In genomic region chr1:116376734-116377096, GRCh38 we compare ENCODE assay signal across 8 cellular contexts. TPM values are rescaled to one million over a fixed set of nuclear protein-coding genes. Genes with fewer than 3 reads are reported as not detected.
A peak's percentile ranks its signal among the peaks of the same experiment; 100 is the strongest.
DNase-seq lines count a peak whose midpoint lies in the region; ATAC-seq and TF ChIP-seq lines count a peak whose summit lies in the region.

No MANE protein-coding gene starts in this region.

- H3K27me3 ChIP-seq in right cardiac atrium (ENCODE audit: control insufficient read depth, insufficient read depth) = no peaks in the 10 kb centered on the region
- no peaks in the 10 kb centered on the region for H3K27me3 ChIP-seq in subcutaneous abdominal adipose tissue (ENCODE audit: control insufficient read depth in 5 of 5, insufficient read depth in 4 of 5, low read length in 5 of 5)

- DNase-seq in T-helper 1 cell (no peak), right cardiac atrium (no peak), foreskin melanocyte (no peak)
- no peak for DNase-seq in activated CD8-positive, alpha-beta T cell treated with anti-CD3 and anti-CD28 coated beads for 36 hours

- peaks cover 3% of the 10 kb centered on the region for H3K27me3 Mint-ChIP-seq in T-helper 1 cell treated with Interleukin-12 subunit alpha and Interleukin-12 subunit beta and Interleukin-4 antibody, amounts not matched to agents 30 μg/mL and 1 μg/mL, for 36 hours (ENCODE audit: low read depth)
- H3K27me3 Mint-ChIP-seq in activated CD8-positive, alpha-beta T cell treated with anti-CD3 and anti-CD28 coated beads for 36 hours = no peaks in the 10 kb centered on the region

- H3K4me1 Mint-ChIP-seq in T-helper 1 cell treated with Interleukin-12 subunit alpha and Interleukin-12 subunit beta and Interleukin-4 antibody, amounts not matched to agents 30 μg/mL and 1 μg/mL, for 36 hours (ENCODE audit: low read depth) = peaks cover 58% of the 10 kb centered on the region
- peaks cover 66% of the 10 kb centered on the region for H3K4me1 Mint-ChIP-seq in activated CD8-positive, alpha-beta T cell treated with anti-CD3 and anti-CD28 coated beads for 36 hours (ENCODE audit: low read depth)

- TF ChIP-seq CTCF in activated CD8-positive, alpha-beta T cell treated with anti-CD3 and anti-CD28 coated beads for 36 hours (IDR thresholded peaks at IDR 0.05) = no peak

- no peaks in the 10 kb centered on the region for H3K36me3 ChIP-seq in subcutaneous abdominal adipose tissue (ENCODE audit: control insufficient read depth in 5 of 5, insufficient read depth in 5 of 5, low read length in 5 of 5)

- H3K9me3 Mint-ChIP-seq in T-helper 1 cell treated with Interleukin-12 subunit alpha and Interleukin-12 subunit beta and Interleukin-4 antibody, amounts not matched to agents 30 μg/mL and 1 μg/mL, for 36 hours = no peaks in the 10 kb centered on the region
- H3K9me3 Mint-ChIP-seq in activated CD8-positive, alpha-beta T cell treated with anti-CD3 and anti-CD28 coated beads for 36 hours = no peaks in the 10 kb centered on the region

- 27% methylated on average over 1 of the region's 1 CpG for WGBS in right cardiac atrium

- H3K9me3 ChIP-seq in right cardiac atrium (ENCODE audit: control insufficient read depth, low read length) (no peaks in the 10 kb centered on the region), subcutaneous abdominal adipose tissue (ENCODE audit: control insufficient read depth in 5 of 5, low read length in 5 of 5) (no peaks in the 10 kb centered on the region)

- POLR2A ChIA-PET in activated CD8-positive, alpha-beta T cell treated with anti-CD3 and anti-CD28 coated beads for 36 hours (lab: Charles Lee) = interaction anchor here (0.6 to 3.7 kb wide), 6 partner anchors 10 to 223 kb away, joined by 3 to 24 read pairs (median 4); no protein-coding TSS in a partner anchor

- ATAC-seq in activated CD8-positive, alpha-beta T cell treated with anti-CD3 and anti-CD28 coated beads for 36 hours = no peak
- ATAC-seq in right cardiac atrium = no peak
- no peak for ATAC-seq in HG03139 (IDR thresholded peaks at IDR 0.05; ENCODE audit: unreplicated experiment)
- ATAC-seq in GM18498 (IDR thresholded peaks at IDR 0.05; ENCODE audit: unreplicated experiment) = no peak

- H3K4me3 ChIP-seq in right cardiac atrium (ENCODE audit: low read length) (peak overlapping the region; percentile 94), subcutaneous abdominal adipose tissue (ENCODE audit: low read depth in 1 of 5, low read length in 5 of 5) (peak overlapping the region in 1 of 5 donors; percentile 85)

- peaks cover 6% of the 10 kb centered on the region for H3K36me3 Mint-ChIP-seq in T-helper 1 cell treated with Interleukin-12 subunit alpha and Interleukin-12 subunit beta and Interleukin-4 antibody, amounts not matched to agents 30 μg/mL and 1 μg/mL, for 36 hours (ENCODE audit: low read depth)
- peaks cover 55% of the 10 kb centered on the region for H3K36me3 Mint-ChIP-seq in activated CD8-positive, alpha-beta T cell treated with anti-CD3 and anti-CD28 coated beads for 36 hours (ENCODE audit: low read depth)

- peak overlapping the region; percentile 97 for H3K4me3 Mint-ChIP-seq in T-helper 1 cell treated with Interleukin-12 subunit alpha and Interleukin-12 subunit beta and Interleukin-4 antibody, amounts not matched to agents 30 μg/mL and 1 μg/mL, for 36 hours
- peak overlapping the region; percentile 97 for H3K4me3 Mint-ChIP-seq in activated CD8-positive, alpha-beta T cell treated with anti-CD3 and anti-CD28 coated beads for 36 hours

- peak overlapping the region; percentile 88 for H3K27ac Mint-ChIP-seq in T-helper 1 cell treated with Interleukin-12 subunit alpha and Interleukin-12 subunit beta and Interleukin-4 antibody, amounts not matched to agents 30 μg/mL and 1 μg/mL, for 36 hours
- peak overlapping the region; percentile 94 for H3K27ac Mint-ChIP-seq in activated CD8-positive, alpha-beta T cell treated with anti-CD3 and anti-CD28 coated beads for 36 hours

- H3K4me1 ChIP-seq in right cardiac atrium (ENCODE audit: control insufficient read depth, insufficient read depth, low read length) (peaks cover 25% of the 10 kb centered on the region), subcutaneous abdominal adipose tissue (ENCODE audit: control insufficient read depth in 5 of 5, insufficient read depth in 5 of 5, low read length in 5 of 5) (peaks cover 22 to 86% (median 61%) of the 10 kb centered on the region in 5 donors)

- CTCF ChIA-PET in activated CD8-positive, alpha-beta T cell treated with anti-CD3 and anti-CD28 coated beads for 36 hours (lab: Charles Lee) = interaction anchor here (0.6 to 1.7 kb wide), 4 partner anchors 10 to 122 kb away, joined by 3 to 6 read pairs (median 3); no protein-coding TSS in a partner anchor

- intact Hi-C loops in activated CD8-positive, alpha-beta T cell treated with anti-CD3 and anti-CD28 coated beads for 36 hours (cut with micrococcal nuclease) = loop anchor here (10.0 kb wide), 1 partner anchor 378 kb away; the partner anchor contains the start of gene CD2
- intact Hi-C loops in right cardiac atrium (cut with DNase I) = loop anchor here in 2 of 4 donors (5.0 to 10.0 kb wide), 3 partner anchors 41 to 222 kb away; no protein-coding TSS in a partner anchor

- H3K9ac ChIP-seq in subcutaneous abdominal adipose tissue (ENCODE audit: low read length in 5 of 5) = peak overlapping the region in 3 of 5 donors; percentile 15 to 56 (median 28)

- H3K27ac ChIP-seq in right cardiac atrium (ENCODE audit: low read length) (peak overlapping the region; percentile 98), subcutaneous abdominal adipose tissue (ENCODE audit: low read depth, low read length) (peak overlapping the region; percentile 82)

RNA-seq across cellular contexts. Expression of gene ATP1A1, which starts 3.7 kb away (rescaled TPM):
- 100 to 1,000 TPM; 201 to 202 TPM for total RNA-seq in activated CD8-positive, alpha-beta T cell treated with anti-CD3 and anti-CD28 coated beads for 36 hours
- total RNA-seq in right cardiac atrium = 100 to 1,000 TPM; 166 to 326 (median 226) TPM
- polyA plus RNA-seq in right cardiac atrium = 155 TPM
